In the genomic region with DNA sequence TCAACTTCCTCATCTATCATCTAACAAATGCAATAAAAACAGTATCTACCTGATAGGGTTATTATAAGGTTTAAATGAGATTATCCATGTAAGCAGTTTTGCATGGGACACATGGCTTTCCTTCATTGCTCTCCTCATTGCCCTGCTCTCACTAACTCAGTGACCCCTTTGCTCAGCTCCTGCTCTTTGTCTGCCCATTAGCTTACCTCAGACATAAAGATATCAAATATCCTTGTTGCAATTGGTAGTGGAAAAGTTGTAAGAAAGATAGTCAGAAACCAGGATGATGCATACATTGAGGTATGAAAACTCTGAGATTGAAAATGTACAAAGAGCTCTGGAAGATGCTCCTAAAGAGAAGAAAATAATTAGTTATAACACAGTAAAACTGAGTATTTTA, we compare ENCODE assay signal across 19 cellular contexts.
DNase-seq lines count a peak whose midpoint lies in the region; ATAC-seq and TF ChIP-seq lines count a peak whose summit lies in the region.
"Had no signal": no experiment of that assay in that cellular context is flagged by ENCODE, and none has a peak within 500 bp of the region (broad histone marks: within the 10 kb centered on the region; RNA-seq: fewer than 3 reads in every experiment).

No MANE protein-coding gene starts in this region.

- H3K4me1 ChIP-seq in IMR-90 (ENCODE audit: control insufficient read depth, insufficient read depth, low read length) = peaks cover 1% of the 10 kb centered on the region; the same call in 1 of the 2 replicates
- H3K4me1 ChIP-seq: BLaER1 had no signal

- H3K56ac ChIP-seq in IMR-90 (ENCODE audit: extremely low read depth, insufficient read depth, low read length) = no peak overlapping the region

- BruUV-seq in IMR-90 (replicated peaks; lab: Mats Ljungman, UMichigan) = no TSS peak

- in situ Hi-C loops in IMR-90 (cut with MboI; ENCODE audit: low sequenced_read_pairs) = no loop called here

- no peak overlapping the region for H3K4me3 ChIP-seq in IMR-90 (ENCODE audit: insufficient read depth, low read depth, low read length)
- H3K4me3 ChIP-seq in fibroblast of villous mesenchyme (ENCODE audit: low read depth, low read length) = no peak overlapping the region
- H3K4me3 ChIP-seq: BLaER1 had no signal

- no peak for TF ChIP-seq POLR2A in IMR-90 (IDR thresholded peaks at IDR 0.05; ENCODE audit: low read depth, low read length)

- TF ChIP-seq RAD21 in IMR-90 (IDR thresholded peaks at IDR 0.05; ENCODE audit: low read length) = no peak

- H2BK120ac ChIP-seq in IMR-90 (ENCODE audit: low read depth, low read length) = no peak overlapping the region

- ATAC-seq in IMR-90 (ENCODE audit: low read depth) = peak; percentile 32
- no peak for ATAC-seq in WTC11
- no peak for ATAC-seq in HG02798 (IDR thresholded peaks at IDR 0.05; ENCODE audit: poor library complexity, unreplicated experiment)
- ATAC-seq: HCT116, HepG2 had no signal

- CTCF ChIA-PET in IMR-90 (lab: Yijun Ruan, JAX) (no interaction called here), WTC11 (lab: Charles Lee) (no interaction called here)

- TF ChIP-seq CTCF in IMR-90 (conservative IDR thresholded peaks at IDR 0.05; ENCODE audit: low read depth, low read length) (no peak), WTC11 (IDR thresholded peaks at IDR 0.05) (no peak), fibroblast of villous mesenchyme (IDR thresholded peaks at IDR 0.05; ENCODE audit: insufficient read depth, low read depth, low read length) (no peak), neural crest cell (conservative IDR thresholded peaks at IDR 0.05) (no peak), glutamatergic neuron (IDR thresholded peaks at IDR 0.05; ENCODE audit: partially characterized antibody, unreplicated experiment) (no peak)

- H4K5ac ChIP-seq in IMR-90 (ENCODE audit: low read depth, low read length) = no peak overlapping the region

- no peak overlapping the region for H3K23ac ChIP-seq in IMR-90 (ENCODE audit: low read depth, low read length)

- no peak overlapping the region for H2AFZ ChIP-seq in IMR-90 (replicated peaks; ENCODE audit: low read length, poor library complexity)

- H3K27me3 ChIP-seq in IMR-90 (ENCODE audit: control insufficient read depth, insufficient read depth, low read length) = no peaks in the 10 kb centered on the region
- H3K27me3 ChIP-seq: BLaER1 had no signal

- H3K9ac ChIP-seq in IMR-90 (ENCODE audit: low read depth, low read length) = no peak overlapping the region
- H3K9ac ChIP-seq: BLaER1 had no signal

- POLR2A ChIA-PET in IMR-90 (lab: Charles Lee; ENCODE audit: unreplicated experiment) (no interaction called here), WTC11 (lab: Charles Lee) (no interaction called here)

- H3K9me1 ChIP-seq in IMR-90 (ENCODE audit: insufficient read depth, low read length) = no peaks in the 10 kb centered on the region; the same call in 1 of the 2 replicates

- dilution Hi-C loops in IMR-90 (cut with HindIII; ENCODE audit: low sequenced_read_pairs, unreplicated experiment) = no loop called here

- H3K36me3 Mint-ChIP-seq in WTC11 (peaks cover 3% of the 10 kb centered on the region; the same call in 1 of the 2 replicates), neural crest cell (ENCODE audit: low read depth) (peaks cover 8% of the 10 kb centered on the region), glutamatergic neuron (ENCODE audit: unreplicated experiment) (no peaks in the 10 kb centered on the region)
- H3K36me3 Mint-ChIP-seq: CD4-positive, alpha-beta memory T cell had no signal

- H3K14ac ChIP-seq in IMR-90 (replicated peaks; ENCODE audit: low read depth, low read length) = no peak overlapping the region

- DNase-seq in IMR-90 (peak; percentile 66), WTC11 (ENCODE audit: low spot score) (no peak), fibroblast of villous mesenchyme (ENCODE audit: low read depth) (peak; percentile 21), neural crest cell (ENCODE audit: low read depth, low spot score) (no peak), SKM-1 (lab: John Stamatoyannopoulos, UW; ENCODE audit: unreplicated experiment) (no peak), glutamatergic neuron (no peak), NOMO-1 treated with dmso at 0.1 percent for 144 hours (lab: John Stamatoyannopoulos, UW; ENCODE audit: unreplicated experiment) (no peak)
- DNase-seq: 8988T; CD4-positive, alpha-beta memory T cell; DMS153; DMS79 treated with DMSO at 0.1 percent for 48 hours; GF-D8; GOT3; H7 had no signal

- intact Hi-C loops in IMR-90 (cut with micrococcal nuclease) = no loop called here

- no peak overlapping the region for H2BK15ac ChIP-seq in IMR-90 (ENCODE audit: low read depth, low read length)

- H3K18ac ChIP-seq in IMR-90 (ENCODE audit: low read depth, low read length) = no peak overlapping the region

- no peaks in the 10 kb centered on the region for H3K9me3 ChIP-seq in IMR-90 (ENCODE audit: control insufficient read depth, insufficient read depth, low read length)
- H3K9me3 ChIP-seq: BLaER1 had no signal

- no peak overlapping the region for H2AK9ac ChIP-seq in IMR-90 (replicated peaks; ENCODE audit: low read depth, low read length, poor library complexity)

- no peak overlapping the region for H3K4me3 Mint-ChIP-seq in WTC11
- no peak overlapping the region for H3K4me3 Mint-ChIP-seq in neural crest cell
- H3K4me3 Mint-ChIP-seq in glutamatergic neuron (ENCODE audit: unreplicated experiment) = no peak overlapping the region
- H3K4me3 Mint-ChIP-seq: CD14-positive monocyte; CD4-positive, alpha-beta memory T cell had no signal

- peaks cover 2 to 6% of the 10 kb centered on the region in 2 experiments; a peak in 1 of 4 replicates for H3K79me1 ChIP-seq in IMR-90 (ENCODE audit: low read depth in 1 of 2, low read length in 2 of 2)

- H4K8ac ChIP-seq in IMR-90 (ENCODE audit: low read depth in 2 of 2, low read length in 2 of 2) = no peak overlapping the region

- no peak overlapping the region for H2BK20ac ChIP-seq in IMR-90 (ENCODE audit: low read depth, low read length)

- no peak overlapping the region for H3K27ac ChIP-seq in IMR-90 (ENCODE audit: insufficient read depth, low read length)
- H3K27ac ChIP-seq: BLaER1 had no signal

- H3K9me3 Mint-ChIP-seq in WTC11 (no peaks in the 10 kb centered on the region), neural crest cell (no peaks in the 10 kb centered on the region), glutamatergic neuron (ENCODE audit: unreplicated experiment) (no peaks in the 10 kb centered on the region)
- H3K9me3 Mint-ChIP-seq: CD14-positive monocyte; CD4-positive, alpha-beta memory T cell had no signal

- no peak overlapping the region for H3K4me2 ChIP-seq in IMR-90 (ENCODE audit: low read depth, low read length)
- H3K4me2 ChIP-seq: BLaER1 had no signal

- H2BK5ac ChIP-seq in IMR-90 (ENCODE audit: low read depth, low read length, poor library complexity, severe bottlenecking) = peak overlapping the region; percentile 25

- H3K27me3 Mint-ChIP-seq in WTC11 (ENCODE audit: low read depth) (no peaks in the 10 kb centered on the region), neural crest cell (ENCODE audit: low read depth) (no peaks in the 10 kb centered on the region), glutamatergic neuron (ENCODE audit: unreplicated experiment) (no peaks in the 10 kb centered on the region)
- H3K27me3 Mint-ChIP-seq: CD4-positive, alpha-beta memory T cell had no signal

- no peak overlapping the region for H2AK5ac ChIP-seq in IMR-90 (ENCODE audit: low read depth, low read length)

- H3K36me3 ChIP-seq in IMR-90 (ENCODE audit: control insufficient read depth, insufficient read depth, low read length) = peaks cover 12% of the 10 kb centered on the region

- no peak overlapping the region for H4K91ac ChIP-seq in IMR-90 (ENCODE audit: insufficient read depth, low read depth, low read length)

- no peaks in the 10 kb centered on the region for H4K20me1 ChIP-seq in IMR-90 (ENCODE audit: insufficient read depth, low read length)
- H4K20me1 ChIP-seq: BLaER1 had no signal

- H3K27ac Mint-ChIP-seq in WTC11 (peak overlapping the region; percentile 22; the same call in 1 of the 2 replicates), neural crest cell (ENCODE audit: unreplicated experiment) (peak overlapping the region; percentile 28), glutamatergic neuron (ENCODE audit: unreplicated experiment) (no peak overlapping the region)
- H3K27ac Mint-ChIP-seq: CD14-positive monocyte; CD4-positive, alpha-beta memory T cell had no signal

- no peak overlapping the region for H3K4ac ChIP-seq in IMR-90 (ENCODE audit: low read depth, low read length)

- no peaks in the 10 kb centered on the region for H3K4me1 Mint-ChIP-seq in WTC11
- no peaks in the 10 kb centered on the region for H3K4me1 Mint-ChIP-seq in neural crest cell
- H3K4me1 Mint-ChIP-seq in glutamatergic neuron (ENCODE audit: low read depth, unreplicated experiment) = no peaks in the 10 kb centered on the region

TF ChIP-seq in IMR-90, 13 proteins besides CTCF, POLR2A, EP300 and RAD21 (continues in another document):
- TF ChIP-seq BHLHE40 (IDR thresholded peaks at IDR 0.05; ENCODE audit: low read depth, low read length) (no peak), RFX5 (IDR thresholded peaks at IDR 0.05; ENCODE audit: low read depth, low read length) (no peak), NFE2L2 (IDR thresholded peaks at IDR 0.05; ENCODE audit: low read depth, low read length) (no peak)
- TF ChIP-seq, protein P1, sequence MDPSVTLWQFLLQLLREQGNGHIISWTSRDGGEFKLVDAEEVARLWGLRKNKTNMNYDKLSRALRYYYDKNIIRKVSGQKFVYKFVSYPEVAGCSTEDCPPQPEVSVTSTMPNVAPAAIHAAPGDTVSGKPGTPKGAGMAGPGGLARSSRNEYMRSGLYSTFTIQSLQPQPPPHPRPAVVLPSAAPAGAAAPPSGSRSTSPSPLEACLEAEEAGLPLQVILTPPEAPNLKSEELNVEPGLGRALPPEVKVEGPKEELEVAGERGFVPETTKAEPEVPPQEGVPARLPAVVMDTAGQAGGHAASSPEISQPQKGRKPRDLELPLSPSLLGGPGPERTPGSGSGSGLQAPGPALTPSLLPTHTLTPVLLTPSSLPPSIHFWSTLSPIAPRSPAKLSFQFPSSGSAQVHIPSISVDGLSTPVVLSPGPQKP (IDR thresholded peaks at IDR 0.05; ENCODE audit: borderline replicate concordance, low read depth, low read length) = no peak

TF ChIP-seq in WTC11, 78 proteins besides CTCF, POLR2A, EP300 and RAD21 (continues in another document):
- TF ChIP-seq CREM (CRISPR knock-in tag; IDR thresholded peaks at IDR 0.05) = no peak
- TF ChIP-seq, protein P2, sequence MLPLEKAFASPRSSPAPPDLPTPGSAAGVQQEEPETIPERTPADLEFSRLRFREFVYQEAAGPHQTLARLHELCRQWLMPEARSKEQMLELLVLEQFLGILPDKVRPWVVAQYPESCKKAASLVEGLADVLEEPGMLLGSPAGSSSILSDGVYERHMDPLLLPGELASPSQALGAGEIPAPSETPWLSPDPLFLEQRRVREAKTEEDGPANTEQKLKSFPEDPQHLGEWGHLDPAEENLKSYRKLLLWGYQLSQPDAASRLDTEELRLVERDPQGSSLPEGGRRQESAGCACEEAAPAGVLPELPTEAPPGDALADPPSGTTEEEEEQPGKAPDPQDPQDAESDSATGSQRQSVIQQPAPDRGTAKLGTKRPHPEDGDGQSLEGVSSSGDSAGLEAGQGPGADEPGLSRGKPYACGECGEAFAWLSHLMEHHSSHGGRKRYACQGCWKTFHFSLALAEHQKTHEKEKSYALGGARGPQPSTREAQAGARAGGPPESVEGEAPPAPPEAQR (CRISPR knock-in tag; IDR thresholded peaks at IDR 0.05) = no peak
- TF ChIP-seq JAZF1 (CRISPR knock-in tag; IDR thresholded peaks at IDR 0.05) = no peak
- no peak for TF ChIP-seq SOX15 (CRISPR knock-in tag; IDR thresholded peaks at IDR 0.05)

Comparison
In these comparisons a context has a peak if more than half of its experiments do, and no peak if none do; other contexts are left out.
1. DNase-seq: peak in IMR-90 (single experiment) and fibroblast of villous mesenchyme (single experiment); none in WTC11 (single experiment), neural crest cell (single experiment), SKM-1 (single experiment), glutamatergic neuron (single experiment) and NOMO-1 treated with dmso at 0.1 percent for 144 hours (single experiment).